In genomic region chr6:82690283-82690682, GRCh38 we compare ENCODE assay signal across 21 cellular contexts.
"Had no signal": no experiment of that assay in that cellular context is flagged by ENCODE, and none has a peak within 500 bp of the region (broad histone marks: within the 10 kb centered on the region; RNA-seq: fewer than 3 reads in every experiment).

No MANE protein-coding gene starts in this region.

- DNase-seq: cortex of kidney; effector CD8-positive, alpha-beta T cell; effector memory CD8-positive, alpha-beta T cell; endodermal cell; erythroblast; foreskin keratinocyte; heart left ventricle; hypothalamus; immature natural killer cell; islet precursor cell; kidney; kidney glomerular epithelial cell; left lung; left ventricle myocardium superior; lower lobe of right lung; mesenchymal stem cell; naive thymus-derived CD4-positive, alpha-beta T cell had no signal

- H3K27ac ChIP-seq: epithelial cell of prostate, foreskin keratinocyte, gastroesophageal sphincter, heart left ventricle, hepatocyte, left lung, lower lobe of right lung had no signal

- H3K36me3 ChIP-seq: gastroesophageal sphincter, heart left ventricle, left lung, lower lobe of right lung had no signal

- H3K9me3 ChIP-seq: gastroesophageal sphincter, heart left ventricle, left lung, lower lobe of right lung had no signal

- H3K4me3 ChIP-seq: gastroesophageal sphincter, heart left ventricle, hepatocyte, left lung, lower lobe of right lung had no signal

- ATAC-seq: effector memory CD8-positive, alpha-beta T cell; esophagus mucosa; foreskin keratinocyte; gastroesophageal sphincter; heart left ventricle; left lung; left ventricle myocardium superior; lower lobe of right lung; naive thymus-derived CD4-positive, alpha-beta T cell had no signal

- H3K27me3 ChIP-seq: gastroesophageal sphincter, heart left ventricle, hepatocyte, left lung had no signal

- H3K4me1 ChIP-seq: heart left ventricle, left lung, lower lobe of right lung had no signal
